18 cellular contexts compared by ENCODE assay signal in genomic region chr7:7330997-7331396, GRCh38.
A peak's percentile ranks its signal among the peaks of the same experiment; 100 is the strongest.
DNase-seq lines count a peak whose midpoint lies in the region; ATAC-seq and TF ChIP-seq lines count a peak whose summit lies in the region.
"Had no signal": no experiment of that assay in that cellular context is flagged by ENCODE, and none has a peak within 500 bp of the region (broad histone marks: within the 10 kb centered on the region; RNA-seq: fewer than 3 reads in every experiment).

No MANE protein-coding gene starts in this region.

- no peaks in the 10 kb centered on the region for H3K36me3 Mint-ChIP-seq in CD14-positive monocyte
- H3K36me3 Mint-ChIP-seq in glutamatergic neuron (ENCODE audit: unreplicated experiment): no peaks in the 10 kb centered on the region
- H3K36me3 Mint-ChIP-seq: IgD-negative memory B cell; naive thymus-derived CD8-positive, alpha-beta T cell had no signal

- no peak overlapping the region for H3K27ac Mint-ChIP-seq in CD14-positive monocyte
- H3K27ac Mint-ChIP-seq in glutamatergic neuron (ENCODE audit: unreplicated experiment): peak overlapping the region; percentile 25
- H3K27ac Mint-ChIP-seq: CD4-positive, alpha-beta T cell; IgD-negative memory B cell; naive thymus-derived CD8-positive, alpha-beta T cell had no signal

- peaks cover 0 to 1% (median 0%) of the 10 kb centered on the region in 3 donors for H3K27me3 Mint-ChIP-seq in CD14-positive monocyte (ENCODE audit: low read depth in 3 of 3)
- no peaks in the 10 kb centered on the region for H3K27me3 Mint-ChIP-seq in glutamatergic neuron (ENCODE audit: unreplicated experiment)
- H3K27me3 Mint-ChIP-seq: CD4-positive, alpha-beta T cell had no signal

- in situ Hi-C loops in SK-MEL-5 (cut with HindIII; ENCODE audit: low pct_unique_long_range_greater_than_20kb, low sequenced_read_pairs): no loop called here

- no peak for DNase-seq in CD14-positive monocyte (ENCODE audit: low spot score)
- peak; percentile 40 for DNase-seq in SK-MEL-5 (ENCODE audit: low read depth, low spot score)
- peak; percentile 34 for DNase-seq in glutamatergic neuron
- DNase-seq in NCI-H1436 (lab: John Stamatoyannopoulos, UW): no peak
- no peak for DNase-seq in COR-L47 (lab: John Stamatoyannopoulos, UW)
- DNase-seq: activated gamma-delta T cell; CD4-positive, alpha-beta T cell; hippocampal formation; naive thymus-derived CD8-positive, alpha-beta T cell; NCI-H1092 treated with DMSO at 0.1 percent for 48 hours; NCI-H446; psoas muscle; stimulated activated CD4-positive, alpha-beta T cell treated with anti-CD3 and anti-CD28 coated beads, Interleukin-15, amount 100 ng/mL, for 24 hours; SW 1271 had no signal

- intact Hi-C loops in CD14-positive monocyte (cut with micrococcal nuclease): no loop called here

- H3K4me3 Mint-ChIP-seq in CD14-positive monocyte (no peak overlapping the region), glutamatergic neuron (ENCODE audit: unreplicated experiment) (no peak overlapping the region)
- H3K4me3 Mint-ChIP-seq: CD4-positive, alpha-beta T cell; IgD-negative memory B cell; naive thymus-derived CD8-positive, alpha-beta T cell had no signal

- H3K9me3 Mint-ChIP-seq in CD14-positive monocyte: peaks cover 0 to under 1% (median 0%) of the 10 kb centered on the region in 7 donors
- no peaks in the 10 kb centered on the region for H3K9me3 Mint-ChIP-seq in glutamatergic neuron (ENCODE audit: unreplicated experiment)
- H3K9me3 Mint-ChIP-seq: CD4-positive, alpha-beta T cell had no signal

- no peak for ATAC-seq in GM21723 (IDR thresholded peaks at IDR 0.05; ENCODE audit: unreplicated experiment)
- no peak for ATAC-seq in GM21360 (IDR thresholded peaks at IDR 0.05; ENCODE audit: unreplicated experiment)
- ATAC-seq: naive thymus-derived CD8-positive, alpha-beta T cell; psoas muscle had no signal

- H3K4me1 Mint-ChIP-seq in CD14-positive monocyte (no peaks in the 10 kb centered on the region), glutamatergic neuron (ENCODE audit: low read depth, unreplicated experiment) (peaks cover 9% of the 10 kb centered on the region)

- TF ChIP-seq CTCF in CD14-positive monocyte (IDR thresholded peaks at IDR 0.05) (peak; percentile 8), GM12872 (IDR thresholded peaks at IDR 0.05; ENCODE audit: insufficient read depth, low read depth, low read length) (peak; percentile 26; the same call in 2 of the 3 replicates), glutamatergic neuron (IDR thresholded peaks at IDR 0.05; ENCODE audit: partially characterized antibody, unreplicated experiment) (no peak)

Comparison
In these comparisons a context has a peak if more than half of its experiments do, and no peak if none do; other contexts are left out.
1. DNase-seq: peak in SK-MEL-5 (single experiment) and glutamatergic neuron (single experiment); none in CD14-positive monocyte (single experiment), NCI-H1436 (single experiment) and COR-L47 (single experiment).